ENCODE assay signal across 19 cellular contexts in genomic region chr17:2419526-2419925, GRCh38. TPM values are rescaled to one million over a fixed set of nuclear protein-coding genes. Genes with fewer than 3 reads are reported as not detected.
A peak's percentile ranks its signal among the peaks of the same experiment; 100 is the strongest.
DNase-seq lines count a peak whose midpoint lies in the region; ATAC-seq and TF ChIP-seq lines count a peak whose summit lies in the region.
"Had no signal": no experiment of that assay in that cellular context is flagged by ENCODE, and none has a peak within 500 bp of the region (broad histone marks: within the 10 kb centered on the region; RNA-seq: fewer than 3 reads in every experiment).

No MANE protein-coding gene starts in this region.

- peak overlapping the region; percentile 28 for H3K4me3 Mint-ChIP-seq in glutamatergic neuron (ENCODE audit: unreplicated experiment)
- H3K4me3 Mint-ChIP-seq: activated naive CD8-positive, alpha-beta T cell treated with anti-CD3 and anti-CD28 coated beads, Interleukin-2, amount 10 ng/mL, durations not matched to agents 7 days and 5 days; CD4-positive, CD25-positive, alpha-beta regulatory T cell; effector memory CD8-positive, alpha-beta T cell; H9 had no signal

- peaks cover 39 to 55% of the 10 kb centered on the region in 2 donors for H3K4me1 ChIP-seq in adrenal gland (replicated peaks in 1 of 2)
- H3K4me1 ChIP-seq in muscle layer of colon (ENCODE audit: insufficient read depth, low read length) = peaks cover 42% of the 10 kb centered on the region
- peaks cover 5 to 61% (median 23%) of the 10 kb centered on the region in 4 donors for H3K4me1 ChIP-seq in stomach
- H3K4me1 ChIP-seq: SJCRH30 had no signal

- peak overlapping the region; percentile 62 for H3K27ac Mint-ChIP-seq in glutamatergic neuron (ENCODE audit: unreplicated experiment)
- H3K27ac Mint-ChIP-seq: activated naive CD8-positive, alpha-beta T cell treated with anti-CD3 and anti-CD28 coated beads, Interleukin-2, amount 10 ng/mL, durations not matched to agents 7 days and 5 days; CD4-positive, CD25-positive, alpha-beta regulatory T cell; effector memory CD8-positive, alpha-beta T cell; IgD-negative memory B cell had no signal

- H3K9me3 Mint-ChIP-seq in glutamatergic neuron (ENCODE audit: unreplicated experiment) = no peaks in the 10 kb centered on the region
- H3K9me3 Mint-ChIP-seq: activated naive CD8-positive, alpha-beta T cell treated with anti-CD3 and anti-CD28 coated beads, Interleukin-2, amount 10 ng/mL, durations not matched to agents 7 days and 5 days; CD4-positive, CD25-positive, alpha-beta regulatory T cell; effector memory CD8-positive, alpha-beta T cell; H9; IgD-negative memory B cell had no signal

- no peak for TF ChIP-seq EP300 in stomach (IDR thresholded peaks at IDR 0.05)

- H3K4me3 ChIP-seq in adrenal gland (no peak overlapping the region), muscle layer of colon (ENCODE audit: low read depth in 1 of 2, low read length in 2 of 2) (no peak overlapping the region), stomach (no peak overlapping the region)
- H3K4me3 ChIP-seq: SJCRH30, vagina had no signal

- peaks cover 32% of the 10 kb centered on the region for H3K4me1 Mint-ChIP-seq in glutamatergic neuron (ENCODE audit: low read depth, unreplicated experiment)
- H3K4me1 Mint-ChIP-seq: activated naive CD8-positive, alpha-beta T cell treated with anti-CD3 and anti-CD28 coated beads, Interleukin-2, amount 10 ng/mL, durations not matched to agents 7 days and 5 days had no signal

- DNase-seq in adrenal gland = peak in 1 of 7 donors; percentile 31
- no peak for DNase-seq in glutamatergic neuron
- no peak for DNase-seq in stomach
- no peak for DNase-seq in omental fat pad (ENCODE audit: low spot score)
- DNase-seq: activated naive CD8-positive, alpha-beta T cell treated with anti-CD3 and anti-CD28 coated beads, Interleukin-2, amount 10 ng/mL, durations not matched to agents 7 days and 5 days; CD4-positive, CD25-positive, alpha-beta regulatory T cell; DMS 273 treated with DMSO at 0.1 percent for 48 hours; effector memory CD8-positive, alpha-beta T cell; H9; NCI-H1105 treated with DMSO at 0.1 percent for 48 hours; NCI-H446 treated with DMSO at 0.1 percent for 48 hours; retina; SJCRH30 had no signal

- TF ChIP-seq CTCF in adrenal gland (IDR thresholded peaks at IDR 0.05) (no peak), glutamatergic neuron (IDR thresholded peaks at IDR 0.05; ENCODE audit: partially characterized antibody, unreplicated experiment) (no peak), stomach (IDR thresholded peaks at IDR 0.05) (no peak), omental fat pad (IDR thresholded peaks at IDR 0.05) (no peak)

- H3K9ac ChIP-seq in muscle layer of colon (ENCODE audit: low read length) = no peak overlapping the region

- H3K27ac ChIP-seq in adrenal gland = peak overlapping the region; percentile 29 to 93 (median 81)
- peak overlapping the region; percentile 27 for H3K27ac ChIP-seq in muscle layer of colon (ENCODE audit: low read depth, low read length)
- H3K27ac ChIP-seq in stomach = peak overlapping the region in 4 of 5 donors; percentile 65 to 80 (median 76)
- H3K27ac ChIP-seq: SJCRH30, vagina had no signal

- H3K36me3 ChIP-seq in adrenal gland (replicated peaks in 1 of 2) = peaks cover 0 to 14% of the 10 kb centered on the region in 2 donors
- H3K36me3 ChIP-seq in muscle layer of colon (ENCODE audit: insufficient read depth, low read length) = peaks cover 24% of the 10 kb centered on the region
- peaks cover 20 to 50% (median 47%) of the 10 kb centered on the region in 4 donors for H3K36me3 ChIP-seq in stomach

- H3K27me3 Mint-ChIP-seq in glutamatergic neuron (ENCODE audit: unreplicated experiment) = peaks cover 3% of the 10 kb centered on the region
- H3K27me3 Mint-ChIP-seq: activated naive CD8-positive, alpha-beta T cell treated with anti-CD3 and anti-CD28 coated beads, Interleukin-2, amount 10 ng/mL, durations not matched to agents 7 days and 5 days; CD4-positive, CD25-positive, alpha-beta regulatory T cell; effector memory CD8-positive, alpha-beta T cell; IgD-negative memory B cell had no signal

- H3K36me3 Mint-ChIP-seq in glutamatergic neuron (ENCODE audit: unreplicated experiment) = no peaks in the 10 kb centered on the region
- H3K36me3 Mint-ChIP-seq: activated naive CD8-positive, alpha-beta T cell treated with anti-CD3 and anti-CD28 coated beads, Interleukin-2, amount 10 ng/mL, durations not matched to agents 7 days and 5 days had no signal

- WGBS in adrenal gland, 4 donors = 67 to 77% (median 74%) methylated on average over 4 to 7 of the region's 7 CpGs
- WGBS in stomach, 5 donors = 71 to 93% (median 91%) methylated on average over 7 of the region's 7 CpGs

- no peak for TF ChIP-seq POLR2A in adrenal gland (IDR thresholded peaks at IDR 0.05)
- no peak for TF ChIP-seq POLR2A in stomach (IDR thresholded peaks at IDR 0.05)

- intact Hi-C loops in adrenal gland (cut with DNase I) = no loop called here
- intact Hi-C loops in stomach (cut with DNase I; ENCODE audit: low total_unique reads) = loop anchor here (5.0 to 10.0 kb wide), 2 partner anchors 37 to 55 kb away; no protein-coding TSS in a partner anchor

- ATAC-seq in HG03280 (IDR thresholded peaks at IDR 0.05; ENCODE audit: unreplicated experiment) (no peak), omental fat pad (ENCODE audit: low FRiP score) (no peak), GM18517 (IDR thresholded peaks at IDR 0.05; ENCODE audit: unreplicated experiment) (no peak)
- ATAC-seq: effector memory CD8-positive, alpha-beta T cell; esophagus mucosa had no signal

- H3K9me3 ChIP-seq in adrenal gland (replicated peaks in 1 of 3) (no peaks in the 10 kb centered on the region), muscle layer of colon (ENCODE audit: low read length) (no peaks in the 10 kb centered on the region), stomach (no peaks in the 10 kb centered on the region)
- H3K9me3 ChIP-seq: SJCRH30, vagina had no signal

- no peaks in the 10 kb centered on the region for H3K27me3 ChIP-seq in adrenal gland
- H3K27me3 ChIP-seq in muscle layer of colon (ENCODE audit: control insufficient read depth in 1 of 2, insufficient read depth in 2 of 2, low read length in 2 of 2) = no peaks in the 10 kb centered on the region
- no peaks in the 10 kb centered on the region for H3K27me3 ChIP-seq in stomach
- H3K27me3 ChIP-seq: SJCRH30, vagina had no signal

RNA-seq across cellular contexts. Expression of gene MNT, which starts 18.7 kb away (rescaled TPM):
- total RNA-seq in adrenal gland (10 to 100 TPM in 7 of 8 donors, 1 to 10 TPM in 1; 9.4 to 43.9 (median 20.9) TPM), glutamatergic neuron (ENCODE audit: unreplicated experiment) (41.0 TPM), stomach (10 to 100 TPM in 3 of 5 donors, 1 to 10 TPM in 2; 3.5 to 55.8 (median 18.2) TPM), omental fat pad (10 to 100 TPM; 11.9 to 23.2 (median 18.5) TPM)
- polyA plus RNA-seq in adrenal gland (10 to 100 TPM in 1 of 3 donors, 1 to 10 TPM in 2; 4.9 to 30.6 (median 7.7) TPM), stomach (1 to 10 TPM; 5.2 to 7.9 (median 7.3) TPM)

Comparison
In these comparisons a context has a peak if more than half of its experiments do, and no peak if none do; other contexts are left out.
1. H3K27ac ChIP-seq: peak in every context shown above with its lines; median percentile 81 in adrenal gland; 76 in stomach; 27 in muscle layer of colon.